In the genomic region with DNA sequence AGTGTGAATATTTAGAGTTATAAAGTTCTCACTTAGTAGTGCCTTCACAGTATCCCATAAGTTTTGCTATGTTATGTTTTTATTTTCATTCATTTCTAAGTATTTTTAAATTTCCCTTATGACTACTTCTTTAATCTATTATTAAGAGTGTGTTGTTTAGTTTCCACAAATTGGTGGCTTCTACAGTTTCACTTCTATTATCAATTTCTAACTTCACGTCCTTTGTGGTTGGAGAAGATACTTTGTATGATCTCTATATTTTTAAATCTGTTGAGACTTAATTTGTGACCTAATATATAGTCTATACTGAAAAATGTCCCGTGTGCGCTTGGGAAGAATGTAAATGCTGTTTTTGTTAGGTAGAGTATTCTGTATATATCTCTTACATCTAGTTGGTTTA, we compare ENCODE assay signal across 36 cellular contexts. TPM values are rescaled to one million over a fixed set of nuclear protein-coding genes. Genes with fewer than 3 reads are reported as not detected.
"Had no signal": no experiment of that assay in that cellular context is flagged by ENCODE, and none has a peak within 500 bp of the region (broad histone marks: within the 10 kb centered on the region; RNA-seq: fewer than 3 reads in every experiment).

No MANE protein-coding gene starts in this region.

- H3K27ac Mint-ChIP-seq: activated CD4-positive, alpha-beta memory T cell treated with anti-CD3 and anti-CD28 coated beads for 36 hours; activated naive CD4-positive, alpha-beta T cell treated with anti-CD3 and anti-CD28 coated beads, Interleukin-2, amount 10 ng/mL, durations not matched to agents 7 days and 5 days; activated naive CD8-positive, alpha-beta T cell; activated naive CD8-positive, alpha-beta T cell treated with anti-CD3 and anti-CD28 coated beads, Interleukin-2, amount 50 U/mL, for 24 hours; activated T-helper 1 cell treated with anti-CD3 and anti-CD28 coated beads, Interleukin-12 subunit alpha, Interleukin-12 subunit beta, Interleukin-2, Interleukin-4 antibody, amounts not matched to agents 30 ng/mL and 10 ng/mL and 1 ng/mL, durations not matched to agents 14 hours and 24 hours and 36 hours; brain had no signal

- H3K27me3 ChIP-seq: SJCRH30 had no signal

- H3K36me3 ChIP-seq: SJCRH30, WERI-Rb-1 had no signal

- DNase-seq: activated CD4-positive, alpha-beta memory T cell treated with anti-CD3 and anti-CD28 coated beads for 36 hours; activated CD4-positive, alpha-beta T cell treated with anti-CD3 and anti-CD28 coated beads, Interleukin-2, amount 50 U/mL, for 1 hour; activated CD8-positive, alpha-beta memory T cell treated with anti-CD3 and anti-CD28 coated beads, Interleukin-2, amount 50 U/mL, for 4 hours; activated naive CD4-positive, alpha-beta T cell treated with anti-CD3 and anti-CD28 coated beads, Interleukin-2, amount 10 ng/mL, durations not matched to agents 7 days and 5 days; activated naive CD8-positive, alpha-beta T cell treated with anti-CD3 and anti-CD28 coated beads, Interleukin-2, amount 50 U/mL, for 24 hours; activated T-cell treated with anti-CD3 and anti-CD28 coated beads for 4 hours; activated T-cell treated with anti-CD3 and anti-CD28 coated beads, Interleukin-2, amount 50 U/mL, for 4 hours; anterior cingulate cortex; caudate nucleus; cerebellar nuclear complex; NCI-H1048; NCI-H1105 treated with DMSO at 0.1 percent for 48 hours; NCI-H1436 treated with DMSO at 0.1 percent for 48 hours; NCI-H1694 treated with DMSO at 0.1 percent for 48 hours; NCI-H2029; NCI-H2107; NCI-H2171; NCI-H2227 treated with DMSO at 0.1 percent for 48 hours; NCI-H446 treated with DMSO at 0.1 percent for 48 hours; NCI-H524; NCI-H69; NCI-H82; SHP77; SJCRH30; T1000; WERI-Rb-1 had no signal

- H3K4me1 Mint-ChIP-seq: activated naive CD4-positive, alpha-beta T cell treated with anti-CD3 and anti-CD28 coated beads, Interleukin-2, amount 10 ng/mL, durations not matched to agents 7 days and 5 days; brain had no signal

- H3K4me3 Mint-ChIP-seq: activated CD4-positive, alpha-beta memory T cell treated with anti-CD3 and anti-CD28 coated beads for 36 hours; activated naive CD4-positive, alpha-beta T cell treated with anti-CD3 and anti-CD28 coated beads, Interleukin-2, amount 10 ng/mL, durations not matched to agents 7 days and 5 days; activated naive CD8-positive, alpha-beta T cell; activated naive CD8-positive, alpha-beta T cell treated with anti-CD3 and anti-CD28 coated beads, Interleukin-2, amount 50 U/mL, for 24 hours; activated T-cell treated with anti-CD3 and anti-CD28 coated beads, Interleukin-2, amount 50 U/mL, for 4 hours; activated T-helper 1 cell treated with anti-CD3 and anti-CD28 coated beads, Interleukin-12 subunit alpha, Interleukin-12 subunit beta, Interleukin-2, Interleukin-4 antibody, amounts not matched to agents 30 ng/mL and 10 ng/mL and 1 ng/mL, durations not matched to agents 14 hours and 24 hours and 36 hours; brain had no signal

- H3K9me3 ChIP-seq: SJCRH30 had no signal

- H3K4me3 ChIP-seq: SJCRH30, SK-N-MC had no signal

- ATAC-seq: activated naive CD8-positive, alpha-beta T cell treated with anti-CD3 and anti-CD28 coated beads, Interleukin-2, amount 50 U/mL, for 24 hours; activated T-cell treated with anti-CD3 and anti-CD28 coated beads, Interleukin-2, amount 50 U/mL, for 4 hours; Panc1 had no signal

- H3K4me1 ChIP-seq: SJCRH30 had no signal

- H3K27me3 Mint-ChIP-seq: activated CD4-positive, alpha-beta memory T cell treated with anti-CD3 and anti-CD28 coated beads for 36 hours; activated naive CD8-positive, alpha-beta T cell had no signal

- FAIRE-seq: bronchial epithelial cell had no signal

- H3K27ac ChIP-seq: SJCRH30, SK-N-MC, WERI-Rb-1 had no signal

- H3K36me3 Mint-ChIP-seq: brain had no signal

RNA-seq across cellular contexts. Expression of a gene that starts 11.7 kb away (rescaled TPM):
- total RNA-seq: activated CD4-positive, alpha-beta memory T cell treated with anti-CD3 and anti-CD28 coated beads for 36 hours; activated T-cell treated with anti-CD3 and anti-CD28 coated beads, Interleukin-2, amount 50 U/mL, for 4 hours; activated T-helper 1 cell treated with anti-CD3 and anti-CD28 coated beads, Interleukin-12 subunit alpha, Interleukin-12 subunit beta, Interleukin-2, Interleukin-4 antibody, amounts not matched to agents 30 ng/mL and 10 ng/mL and 1 ng/mL, durations not matched to agents 14 hours and 24 hours and 36 hours; bronchial epithelial cell; MCF 10A; RPMI7951; SJCRH30; T-helper 1 cell treated with Interleukin-12 subunit alpha and Interleukin-12 subunit beta and Interleukin-4 antibody, amounts not matched to agents 30 ng/mL and 1 ng/mL, for 36 hours; T-helper 2 cell treated with Interferon-gamma antibody and Interleukin-4, amounts not matched to agents 100 ng/mL and 5 ng/mL, for 36 hours had no signal
